Comparison of ENCODE assay signal across 2 cellular contexts in the genomic region with DNA sequence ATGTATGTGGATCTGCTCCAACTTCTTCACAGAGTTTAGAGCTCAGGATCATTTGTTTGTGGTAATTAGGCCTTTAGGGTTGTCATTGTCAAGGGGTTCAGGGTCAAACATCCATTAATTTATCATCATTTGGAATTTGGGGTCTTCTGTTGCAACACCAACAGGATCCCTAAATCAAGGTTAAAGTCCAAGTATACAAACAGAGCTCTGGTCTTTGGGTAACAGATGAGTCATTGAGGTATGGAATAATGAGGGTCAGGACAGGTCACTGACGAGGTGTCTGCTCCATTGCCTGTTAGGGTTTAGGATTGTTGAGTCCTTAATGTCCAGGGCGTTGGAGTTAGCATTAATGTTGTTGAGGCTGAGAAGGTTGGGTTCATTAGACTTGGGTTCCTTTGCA.
TF ChIP-seq lines count a peak whose summit lies in the region.

No MANE protein-coding gene starts in this region.

TF ChIP-seq in HEK293, 187 proteins besides CTCF, POLR2A, EP300 and RAD21 (continued from another document):
- TF ChIP-seq, protein P1, sequence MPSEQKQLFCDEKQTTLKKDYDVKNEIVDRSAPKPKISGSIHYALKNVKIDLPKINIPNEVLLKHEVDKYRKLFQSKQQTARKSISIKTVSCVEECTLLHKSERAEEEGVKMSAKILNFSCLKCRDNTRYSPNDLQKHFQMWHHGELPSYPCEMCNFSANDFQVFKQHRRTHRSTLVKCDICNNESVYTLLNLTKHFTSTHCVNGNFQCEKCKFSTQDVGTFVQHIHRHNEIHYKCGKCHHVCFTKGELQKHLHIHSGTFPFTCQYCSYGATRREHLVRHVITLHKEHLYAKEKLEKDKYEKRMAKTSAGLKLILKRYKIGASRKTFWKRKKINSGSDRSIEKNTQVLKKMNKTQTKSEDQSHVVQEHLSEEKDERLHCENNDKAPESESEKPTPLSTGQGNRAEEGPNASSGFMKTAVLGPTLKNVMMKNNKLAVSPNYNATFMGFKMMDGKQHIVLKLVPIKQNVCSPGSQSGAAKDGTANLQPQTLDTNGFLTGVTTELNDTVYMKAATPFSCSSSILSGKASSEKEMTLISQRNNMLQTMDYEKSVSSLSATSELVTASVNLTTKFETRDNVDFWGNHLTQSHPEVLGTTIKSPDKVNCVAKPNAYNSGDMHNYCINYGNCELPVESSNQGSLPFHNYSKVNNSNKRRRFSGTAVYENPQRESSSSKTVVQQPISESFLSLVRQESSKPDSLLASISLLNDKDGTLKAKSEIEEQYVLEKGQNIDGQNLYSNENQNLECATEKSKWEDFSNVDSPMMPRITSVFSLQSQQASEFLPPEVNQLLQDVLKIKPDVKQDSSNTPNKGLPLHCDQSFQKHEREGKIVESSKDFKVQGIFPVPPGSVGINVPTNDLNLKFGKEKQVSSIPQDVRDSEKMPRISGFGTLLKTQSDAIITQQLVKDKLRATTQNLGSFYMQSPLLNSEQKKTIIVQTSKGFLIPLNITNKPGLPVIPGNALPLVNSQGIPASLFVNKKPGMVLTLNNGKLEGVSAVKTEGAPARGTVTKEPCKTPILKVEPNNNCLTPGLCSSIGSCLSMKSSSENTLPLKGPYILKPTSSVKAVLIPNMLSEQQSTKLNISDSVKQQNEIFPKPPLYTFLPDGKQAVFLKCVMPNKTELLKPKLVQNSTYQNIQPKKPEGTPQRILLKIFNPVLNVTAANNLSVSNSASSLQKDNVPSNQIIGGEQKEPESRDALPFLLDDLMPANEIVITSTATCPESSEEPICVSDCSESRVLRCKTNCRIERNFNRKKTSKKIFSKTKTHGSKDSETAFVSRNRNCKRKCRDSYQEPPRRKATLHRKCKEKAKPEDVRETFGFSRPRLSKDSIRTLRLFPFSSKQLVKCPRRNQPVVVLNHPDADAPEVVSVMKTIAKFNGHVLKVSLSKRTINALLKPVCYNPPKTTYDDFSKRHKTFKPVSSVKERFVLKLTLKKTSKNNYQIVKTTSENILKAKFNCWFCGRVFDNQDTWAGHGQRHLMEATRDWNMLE (tag by site-specific recombination; conservative IDR thresholded peaks at IDR 0.05; ENCODE audit: low read depth) = no peak
- TF ChIP-seq ZNF211 (tag by site-specific recombination; IDR thresholded peaks at IDR 0.05; ENCODE audit: low read depth) (no peak), ZNF239 (tag by site-specific recombination; IDR thresholded peaks at IDR 0.05) (no peak), ZNF610 (tag by site-specific recombination; IDR thresholded peaks at IDR 0.05; ENCODE audit: borderline replicate concordance) (no peak), ZNF501 (tag by site-specific recombination; IDR thresholded peaks at IDR 0.05) (no peak)
- TF ChIP-seq, protein P2, sequence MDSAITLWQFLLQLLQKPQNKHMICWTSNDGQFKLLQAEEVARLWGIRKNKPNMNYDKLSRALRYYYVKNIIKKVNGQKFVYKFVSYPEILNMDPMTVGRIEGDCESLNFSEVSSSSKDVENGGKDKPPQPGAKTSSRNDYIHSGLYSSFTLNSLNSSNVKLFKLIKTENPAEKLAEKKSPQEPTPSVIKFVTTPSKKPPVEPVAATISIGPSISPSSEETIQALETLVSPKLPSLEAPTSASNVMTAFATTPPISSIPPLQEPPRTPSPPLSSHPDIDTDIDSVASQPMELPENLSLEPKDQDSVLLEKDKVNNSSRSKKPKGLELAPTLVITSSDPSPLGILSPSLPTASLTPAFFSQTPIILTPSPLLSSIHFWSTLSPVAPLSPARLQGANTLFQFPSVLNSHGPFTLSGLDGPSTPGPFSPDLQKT (IDR thresholded peaks at IDR 0.05; ENCODE audit: borderline replicate concordance, low read depth, low read length) = no peak

TF ChIP-seq in SK-N-SH, 30 proteins besides CTCF, POLR2A, EP300 and RAD21 (continued from another document):
- TF ChIP-seq, protein P3, sequence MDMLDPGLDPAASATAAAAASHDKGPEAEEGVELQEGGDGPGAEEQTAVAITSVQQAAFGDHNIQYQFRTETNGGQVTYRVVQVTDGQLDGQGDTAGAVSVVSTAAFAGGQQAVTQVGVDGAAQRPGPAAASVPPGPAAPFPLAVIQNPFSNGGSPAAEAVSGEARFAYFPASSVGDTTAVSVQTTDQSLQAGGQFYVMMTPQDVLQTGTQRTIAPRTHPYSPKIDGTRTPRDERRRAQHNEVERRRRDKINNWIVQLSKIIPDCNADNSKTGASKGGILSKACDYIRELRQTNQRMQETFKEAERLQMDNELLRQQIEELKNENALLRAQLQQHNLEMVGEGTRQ (IDR thresholded peaks at IDR 0.05; ENCODE audit: borderline replicate concordance, low read depth, low read length) = no peak
- TF ChIP-seq CHD2 (IDR thresholded peaks at IDR 0.05; ENCODE audit: low read length, partially characterized antibody) = no peak
- TF ChIP-seq TEAD4 (IDR thresholded peaks at IDR 0.05; ENCODE audit: borderline replicate concordance, insufficient read depth) = no peak
- TF ChIP-seq, protein P4, sequence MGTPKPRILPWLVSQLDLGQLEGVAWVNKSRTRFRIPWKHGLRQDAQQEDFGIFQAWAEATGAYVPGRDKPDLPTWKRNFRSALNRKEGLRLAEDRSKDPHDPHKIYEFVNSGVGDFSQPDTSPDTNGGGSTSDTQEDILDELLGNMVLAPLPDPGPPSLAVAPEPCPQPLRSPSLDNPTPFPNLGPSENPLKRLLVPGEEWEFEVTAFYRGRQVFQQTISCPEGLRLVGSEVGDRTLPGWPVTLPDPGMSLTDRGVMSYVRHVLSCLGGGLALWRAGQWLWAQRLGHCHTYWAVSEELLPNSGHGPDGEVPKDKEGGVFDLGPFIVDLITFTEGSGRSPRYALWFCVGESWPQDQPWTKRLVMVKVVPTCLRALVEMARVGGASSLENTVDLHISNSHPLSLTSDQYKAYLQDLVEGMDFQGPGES (IDR thresholded peaks at IDR 0.05; ENCODE audit: low read depth, low read length) = no peak
